Comparison of ENCODE assay signal across 8 cellular contexts in genomic region chr2:163281717-163282116, GRCh38.
"Had no signal": no experiment of that assay in that cellular context is flagged by ENCODE, and none has a peak within 500 bp of the region (broad histone marks: within the 10 kb centered on the region; RNA-seq: fewer than 3 reads in every experiment).

No MANE protein-coding gene starts in this region.

- H3K4me1 Mint-ChIP-seq: GM23338, H9, IgD-negative memory B cell had no signal

- ATAC-seq: GM23338 had no signal

- H3K4me3 ChIP-seq: GM23338 had no signal

- H3K36me3 Mint-ChIP-seq: IgD-negative memory B cell had no signal

- H3K4me2 ChIP-seq: GM23338 had no signal

- H3K4me3 Mint-ChIP-seq: GM23338, H9, IgD-negative memory B cell had no signal

- FAIRE-seq: H1, H54, HTR-8/SVneo had no signal

- H2AFZ ChIP-seq: GM23338 had no signal

- H3K9me3 Mint-ChIP-seq: GM23338 had no signal

- H3K27ac Mint-ChIP-seq: H9, IgD-negative memory B cell had no signal

- DNase-seq: H9, HCEC 1CT, KG1 had no signal
